11 cellular contexts compared by ENCODE assay signal in genomic region chr6:36829919-36830544, GRCh38. TPM values are rescaled to one million over a fixed set of nuclear protein-coding genes. Genes with fewer than 3 reads are reported as not detected.
A peak's percentile ranks its signal among the peaks of the same experiment; 100 is the strongest.
DNase-seq lines count a peak whose midpoint lies in the region; ATAC-seq and TF ChIP-seq lines count a peak whose summit lies in the region.
"Had no signal": no experiment of that assay in that cellular context is flagged by ENCODE, and none has a peak within 500 bp of the region (broad histone marks: within the 10 kb centered on the region; RNA-seq: fewer than 3 reads in every experiment).

No MANE protein-coding gene starts in this region.

- no peaks in the 10 kb centered on the region for H3K36me3 ChIP-seq in ovary
- H3K36me3 ChIP-seq: BE2C had no signal

- H3K9me3 ChIP-seq in ovary, result no peaks in the 10 kb centered on the region

- WGBS in ovary, 3 donors, result 19 to 31% (median 24%) methylated on average over 11 of the region's 11 CpGs

- peak; percentile 11 for DNase-seq in COLO668 (lab: John Stamatoyannopoulos, UW; ENCODE audit: unreplicated experiment)
- peak; percentile 64 for DNase-seq in NCI-H2196 treated with DMSO at 0.1 percent for 48 hours (lab: John Stamatoyannopoulos, UW; ENCODE audit: unreplicated experiment)
- DNase-seq in fibroblast of the aortic adventitia (ENCODE audit: low read depth), result peak; percentile 86
- peak; percentile 78 to 89 (median 83) for DNase-seq in ovary
- DNase-seq in AML-193 (lab: John Stamatoyannopoulos, UW), result no peak
- DNase-seq in islet precursor cell, result no peak
- DNase-seq: BE2C had no signal

- intact Hi-C loops in ovary (cut with DNase I), result loop anchor here in 1 of 4 donors (5.0 kb wide), 1 partner anchor 53 kb away; no protein-coding TSS in a partner anchor

- TF ChIP-seq EP300 in ovary (IDR thresholded peaks at IDR 0.05), result no peak

- no peaks in the 10 kb centered on the region for H3K27me3 ChIP-seq in ovary
- H3K27me3 ChIP-seq: BE2C, dorsolateral prefrontal cortex had no signal

- TF ChIP-seq CTCF in fibroblast of the aortic adventitia (IDR thresholded peaks at IDR 0.05; ENCODE audit: insufficient read depth, low read length), result no peak
- TF ChIP-seq CTCF in ovary (IDR thresholded peaks at IDR 0.05), result no peak

- TF ChIP-seq POLR2A in ovary (IDR thresholded peaks at IDR 0.05) (no peak), GM18505 (IDR thresholded peaks at IDR 0.05; ENCODE audit: borderline replicate concordance, extremely low read depth, insufficient read depth, insufficient read length) (no peak)

- H3K4me3 ChIP-seq in fibroblast of the aortic adventitia (ENCODE audit: low read depth, low read length), result no peak overlapping the region
- H3K4me3 ChIP-seq in ovary, result no peak overlapping the region
- H3K4me3 ChIP-seq: dorsolateral prefrontal cortex had no signal

- H3K4me1 ChIP-seq in ovary (ENCODE audit: insufficient read depth), result peaks cover 8% of the 10 kb centered on the region

- no peak for ATAC-seq in GM18505 (IDR thresholded peaks at IDR 0.05; ENCODE audit: unreplicated experiment)
- ATAC-seq in HG02840 (IDR thresholded peaks at IDR 0.05; ENCODE audit: low FRiP score, unreplicated experiment), result no peak
- ATAC-seq: HCT116 had no signal

- no peak overlapping the region for H3K27ac ChIP-seq in ovary

RNA-seq across cellular contexts. Expression of gene CPNE5, which starts 9.2 kb away (rescaled TPM):
- total RNA-seq in fibroblast of the aortic adventitia (ENCODE audit: low replicate concordance) (0.16 and 0.18 TPM in 2 replicates), ovary (10 to 100 TPM in 2 of 7 donors, 1 to 10 TPM in 5; 1.4 to 22.1 (median 7.8) TPM)
- polyA plus RNA-seq in ovary, result 1 to 10 TPM; 1.8 to 5.3 TPM

RNA-seq across cellular contexts. Expression of gene PPIL1, which starts 44.6 kb away (rescaled TPM):
- total RNA-seq in fibroblast of the aortic adventitia (ENCODE audit: low replicate concordance) (11.4 and 36.9 TPM in 2 replicates), ovary (10 to 100 TPM; 11.6 to 31.0 (median 21.2) TPM)
- 10 to 100 TPM; 10.7 to 38.4 TPM for polyA plus RNA-seq in ovary

RNA-seq across cellular contexts. Expression of gene C6orf89, which starts 55.7 kb away (rescaled TPM):
- total RNA-seq in fibroblast of the aortic adventitia (ENCODE audit: low replicate concordance), result 23.8 and 58.2 TPM in 2 replicates
- 10 to 100 TPM; 23.1 to 73.8 (median 62.2) TPM for total RNA-seq in ovary
- polyA plus RNA-seq in ovary, result 100 to 1,000 TPM in 1 of 2 donors, 10 to 100 TPM in 1; 32.9 to 102 TPM

Comparison
In these comparisons a context has a peak if more than half of its experiments do, and no peak if none do; other contexts are left out.
1. DNase-seq: peak in COLO668 (single experiment), NCI-H2196 treated with DMSO at 0.1 percent for 48 hours (single experiment), fibroblast of the aortic adventitia (single experiment) and ovary (5 of 5); none in AML-193 (0 of 2) and islet precursor cell (single experiment).